8 cellular contexts compared by ENCODE assay signal in genomic region chr1:180912801-180913616, GRCh38. TPM values are rescaled to one million over a fixed set of nuclear protein-coding genes. Genes with fewer than 3 reads are reported as not detected.
DNase-seq lines count a peak whose midpoint lies in the region; ATAC-seq and TF ChIP-seq lines count a peak whose summit lies in the region.

Gene KIAA1614, plus strand, starts transcription at chr1:180912897. Its CDS starts 347 bp downstream, at chr1:180913244.

- peaks cover 13% of the 10 kb centered on the region for H3K4me1 ChIP-seq in osteoblast (ENCODE audit: insufficient read depth, low read length)

- no peaks in the 10 kb centered on the region for H3K36me3 Mint-ChIP-seq in activated naive CD4-positive, alpha-beta T cell treated with anti-CD3 and anti-CD28 coated beads for 36 hours (ENCODE audit: low read depth)
- no peaks in the 10 kb centered on the region for H3K36me3 Mint-ChIP-seq in activated CD8-positive, alpha-beta T cell treated with anti-CD3 and anti-CD28 coated beads, Interleukin-2, amount 10 ng/mL, durations not matched to agents 7 days and 5 days (ENCODE audit: low read depth)

- intact Hi-C loops in activated naive CD4-positive, alpha-beta T cell treated with anti-CD3 and anti-CD28 coated beads for 36 hours (cut with micrococcal nuclease) = no loop called here
- intact Hi-C loops in Right ventricle myocardium inferior (cut with DNase I) = no loop called here

- ATAC-seq in activated CD8-positive, alpha-beta T cell treated with anti-CD3 and anti-CD28 coated beads, Interleukin-2, amount 10 ng/mL, durations not matched to agents 7 days and 5 days = peak; percentile 44
- ATAC-seq in Right ventricle myocardium inferior = peak; percentile 80
- ATAC-seq in GM18519 (IDR thresholded peaks at IDR 0.05; ENCODE audit: low FRiP score, unreplicated experiment) = no peak

- no peak within 1 kb of the TSS for H3K27ac Mint-ChIP-seq in activated naive CD4-positive, alpha-beta T cell treated with anti-CD3 and anti-CD28 coated beads for 36 hours
- no peak within 1 kb of the TSS for H3K27ac Mint-ChIP-seq in activated CD8-positive, alpha-beta T cell treated with anti-CD3 and anti-CD28 coated beads, Interleukin-2, amount 10 ng/mL, durations not matched to agents 7 days and 5 days

- H2AFZ ChIP-seq in osteoblast (ENCODE audit: low read length) = peak within 1 kb of the TSS; percentile 93

- peak within 1 kb of the TSS; percentile 81 for H3K4me3 ChIP-seq in osteoblast (ENCODE audit: insufficient read depth, low read length)

- peaks cover 17% of the 10 kb centered on the region for H3K79me2 ChIP-seq in osteoblast (ENCODE audit: insufficient read depth, low read length)

- POLR2A ChIA-PET in activated CD8-positive, alpha-beta T cell treated with anti-CD3 and anti-CD28 coated beads, Interleukin-2, amount 10 ng/mL, durations not matched to agents 7 days and 5 days (lab: Charles Lee) = no interaction called here

- H3K36me3 ChIP-seq in osteoblast (ENCODE audit: insufficient read depth, low read length) = peaks cover 11% of the 10 kb centered on the region

- H3K9me3 Mint-ChIP-seq in activated naive CD4-positive, alpha-beta T cell treated with anti-CD3 and anti-CD28 coated beads for 36 hours = no peaks in the 10 kb centered on the region
- H3K9me3 Mint-ChIP-seq in activated CD8-positive, alpha-beta T cell treated with anti-CD3 and anti-CD28 coated beads, Interleukin-2, amount 10 ng/mL, durations not matched to agents 7 days and 5 days (ENCODE audit: insufficient read depth) = no peaks in the 10 kb centered on the region

- CTCF ChIA-PET in activated naive CD4-positive, alpha-beta T cell treated with anti-CD3 and anti-CD28 coated beads for 36 hours (lab: Charles Lee) = no interaction called here
- CTCF ChIA-PET in activated CD8-positive, alpha-beta T cell treated with anti-CD3 and anti-CD28 coated beads, Interleukin-2, amount 10 ng/mL, durations not matched to agents 7 days and 5 days (lab: Charles Lee) = no interaction called here

- peak within 1 kb of the TSS; percentile 51 for H3K27ac ChIP-seq in osteoblast (ENCODE audit: low read depth, low read length)

- no peaks in the 10 kb centered on the region for H3K9me3 ChIP-seq in osteoblast (ENCODE audit: low read depth, low read length)

- peak within 1 kb of the TSS; percentile 85 for H3K4me2 ChIP-seq in osteoblast (ENCODE audit: insufficient read depth, low read length)

- no peaks in the 10 kb centered on the region for H3K27me3 ChIP-seq in osteoblast (ENCODE audit: insufficient read depth, low read length)

- peak within 1 kb of the TSS; percentile 47 for H3K4me3 Mint-ChIP-seq in activated naive CD4-positive, alpha-beta T cell treated with anti-CD3 and anti-CD28 coated beads for 36 hours
- H3K4me3 Mint-ChIP-seq in activated CD8-positive, alpha-beta T cell treated with anti-CD3 and anti-CD28 coated beads, Interleukin-2, amount 10 ng/mL, durations not matched to agents 7 days and 5 days = peak within 1 kb of the TSS; percentile 63

- DNase-seq in activated naive CD4-positive, alpha-beta T cell treated with anti-CD3 and anti-CD28 coated beads for 36 hours = no peak
- DNase-seq in activated naive CD4-positive, alpha-beta T cell (lab: John Stamatoyannopoulos, UW) = no peak
- no peak for DNase-seq in activated CD8-positive, alpha-beta T cell treated with anti-CD3 and anti-CD28 coated beads, Interleukin-2, amount 10 ng/mL, durations not matched to agents 7 days and 5 days
- DNase-seq in Right ventricle myocardium inferior (ENCODE audit: missing footprints) (no peak), osteoblast (ENCODE audit: insufficient read length, low spot score, missing footprints) (peak; percentile 97), NCI-H2029 treated with DMSO at 0.1 percent for 48 hours (lab: John Stamatoyannopoulos, UW) (no peak)
- DNase-seq in effector CD4-positive, alpha-beta T cell = no peak

- peaks cover 36% of the 10 kb centered on the region for H3K27me3 Mint-ChIP-seq in activated naive CD4-positive, alpha-beta T cell treated with anti-CD3 and anti-CD28 coated beads for 36 hours (ENCODE audit: low read depth)
- peaks cover 36% of the 10 kb centered on the region for H3K27me3 Mint-ChIP-seq in activated CD8-positive, alpha-beta T cell treated with anti-CD3 and anti-CD28 coated beads, Interleukin-2, amount 10 ng/mL, durations not matched to agents 7 days and 5 days (ENCODE audit: low read depth)

- no peak for TF ChIP-seq CTCF in osteoblast (IDR thresholded peaks at IDR 0.05; ENCODE audit: extremely low read depth, low read depth, low read length)

- no peaks in the 10 kb centered on the region for H4K20me1 ChIP-seq in osteoblast (ENCODE audit: insufficient read depth, low read length)

- peaks cover 8% of the 10 kb centered on the region for H3K4me1 Mint-ChIP-seq in activated naive CD4-positive, alpha-beta T cell treated with anti-CD3 and anti-CD28 coated beads for 36 hours (ENCODE audit: low read depth)
- peaks cover 8% of the 10 kb centered on the region for H3K4me1 Mint-ChIP-seq in activated CD8-positive, alpha-beta T cell treated with anti-CD3 and anti-CD28 coated beads, Interleukin-2, amount 10 ng/mL, durations not matched to agents 7 days and 5 days (ENCODE audit: low read depth)

RNA-seq across cellular contexts. Expression of gene KIAA1614, which starts in this region (rescaled TPM):
- not detected for total RNA-seq in activated naive CD4-positive, alpha-beta T cell treated with anti-CD3 and anti-CD28 coated beads for 36 hours
- total RNA-seq in activated CD8-positive, alpha-beta T cell treated with anti-CD3 and anti-CD28 coated beads, Interleukin-2, amount 10 ng/mL, durations not matched to agents 7 days and 5 days = under 1 TPM; 0.13 to 0.21 TPM
- total RNA-seq in Right ventricle myocardium inferior (6.4 TPM), osteoblast (11.8 and 12.7 TPM in 2 replicates)

Comparison
In these comparisons a context has a peak if more than half of its experiments do, and no peak if none do; other contexts are left out.
1. Peak in ATAC-seq in activated CD8-positive, alpha-beta T cell treated with anti-CD3 and anti-CD28 coated beads, Interleukin-2, amount 10 ng/mL, durations not matched to agents 7 days and 5 days; RNA of the gene not detected or under 1 TPM.